In genomic region chr10:77027576-77027975, GRCh38 we compare ENCODE assay signal across 9 cellular contexts.
A peak's percentile ranks its signal among the peaks of the same experiment; 100 is the strongest.
DNase-seq lines count a peak whose midpoint lies in the region; ATAC-seq and TF ChIP-seq lines count a peak whose summit lies in the region.
"Had no signal": no experiment of that assay in that cellular context is flagged by ENCODE, and none has a peak within 500 bp of the region (broad histone marks: within the 10 kb centered on the region; RNA-seq: fewer than 3 reads in every experiment).

No MANE protein-coding gene starts in this region.

- TF ChIP-seq CTCF in brain microvascular endothelial cell (IDR thresholded peaks at IDR 0.05; ENCODE audit: low read depth, low read length, missing control alignments): no peak

- no peak overlapping the region for H3K4me3 ChIP-seq in brain microvascular endothelial cell (ENCODE audit: low read depth, low read length)

- in situ Hi-C loops in brain microvascular endothelial cell (cut with HindIII; ENCODE audit: low pct_ligation_motif_present, low sequenced_read_pairs): no loop called here

- peak; percentile 73 to 75 for DNase-seq in AML-193 (lab: John Stamatoyannopoulos, UW)
- DNase-seq in Kasumi-1 (lab: John Stamatoyannopoulos, UW): peak; percentile 60 to 66
- no peak for DNase-seq in brain microvascular endothelial cell
- no peak for DNase-seq in activated CD4-positive, CD25-positive, alpha-beta regulatory T cell treated with anti-CD3 and anti-CD28 coated beads, Interleukin-2, amount 50 U/mL, for 72 hours
- DNase-seq in OCI-M2 (lab: John Stamatoyannopoulos, UW; ENCODE audit: unreplicated experiment): no peak
- DNase-seq: nephron progenitor cell had no signal

- no peaks in the 10 kb centered on the region for H3K27me3 ChIP-seq in brain microvascular endothelial cell (replicated peaks)

- no peaks in the 10 kb centered on the region for H3K36me3 ChIP-seq in brain microvascular endothelial cell (replicated peaks)

- ATAC-seq in GM19324 (IDR thresholded peaks at IDR 0.05; ENCODE audit: low FRiP score, unreplicated experiment): peak; percentile 94
- peak; percentile 89 for ATAC-seq in HG02798 (IDR thresholded peaks at IDR 0.05; ENCODE audit: poor library complexity, unreplicated experiment)
- ATAC-seq in SK-N-SH treated with all-trans-retinoic acid at 6 μM for 48 hours: no peak

- H3K27ac ChIP-seq in brain microvascular endothelial cell: no peak overlapping the region

TF ChIP-seq in SK-N-SH treated with all-trans-retinoic acid at 6 μM for 48 hours, 23 proteins besides CTCF, POLR2A, EP300 and RAD21:
- TF ChIP-seq ARNTL (CRISPR knock-in tag; IDR thresholded peaks at IDR 0.05; ENCODE audit: borderline replicate concordance, low read depth): no peak
- no peak for TF ChIP-seq TCF4 (CRISPR knock-in tag; IDR thresholded peaks at IDR 0.05; ENCODE audit: borderline replicate concordance)
- no peak for TF ChIP-seq ISL1 (CRISPR knock-in tag; IDR thresholded peaks at IDR 0.05)
- TF ChIP-seq CSDC2 (CRISPR knock-in tag; IDR thresholded peaks at IDR 0.05): no peak
- no peak for TF ChIP-seq ZFP3 (CRISPR knock-in tag; IDR thresholded peaks at IDR 0.05)
- TF ChIP-seq SNAI2 (CRISPR knock-in tag; IDR thresholded peaks at IDR 0.05): no peak
- no peak for TF ChIP-seq ZNF8 (CRISPR knock-in tag; IDR thresholded peaks at IDR 0.05)
- TF ChIP-seq GLIS3 (CRISPR knock-in tag; IDR thresholded peaks at IDR 0.05): no peak
- TF ChIP-seq ZNF70 (CRISPR knock-in tag; IDR thresholded peaks at IDR 0.05): no peak
- no peak for TF ChIP-seq BACH2 (CRISPR knock-in tag; IDR thresholded peaks at IDR 0.05; ENCODE audit: borderline replicate concordance)
- TF ChIP-seq ZNF565 (CRISPR knock-in tag; conservative IDR thresholded peaks at IDR 0.05; ENCODE audit: low read depth): no peak
- TF ChIP-seq PATZ1 (CRISPR knock-in tag; IDR thresholded peaks at IDR 0.05; ENCODE audit: borderline replicate concordance): no peak
- no peak for TF ChIP-seq CREB5 (CRISPR knock-in tag; IDR thresholded peaks at IDR 0.05; ENCODE audit: low read depth)
- no peak for TF ChIP-seq RARB (CRISPR knock-in tag; IDR thresholded peaks at IDR 0.05)
- TF ChIP-seq ZFP30 (CRISPR knock-in tag; IDR thresholded peaks at IDR 0.05): no peak
- no peak for TF ChIP-seq OSR1 (CRISPR knock-in tag; IDR thresholded peaks at IDR 0.05)
- TF ChIP-seq ZC3H10 (CRISPR knock-in tag; IDR thresholded peaks at IDR 0.05): no peak
- no peak for TF ChIP-seq ESRRG (CRISPR knock-in tag; IDR thresholded peaks at IDR 0.05)
- TF ChIP-seq PPARA (CRISPR knock-in tag; IDR thresholded peaks at IDR 0.05; ENCODE audit: borderline replicate concordance): no peak
- TF ChIP-seq POU6F1 (CRISPR knock-in tag; IDR thresholded peaks at IDR 0.05; ENCODE audit: borderline replicate concordance, low read depth): no peak
TF ChIP-seq in SK-N-SH treated with all-trans-retinoic acid at 6 μM for 48 hours: peak in this region for 0.

Comparison
In these comparisons a context has a peak if more than half of its experiments do, and no peak if none do; other contexts are left out.
1. DNase-seq: peak in AML-193 (2 of 2) and Kasumi-1 (2 of 2); none in brain microvascular endothelial cell (single experiment), activated CD4-positive, CD25-positive, alpha-beta regulatory T cell treated with anti-CD3 and anti-CD28 coated beads, Interleukin-2, amount 50 U/mL, for 72 hours (single experiment) and OCI-M2 (single experiment).